In the genomic region with DNA sequence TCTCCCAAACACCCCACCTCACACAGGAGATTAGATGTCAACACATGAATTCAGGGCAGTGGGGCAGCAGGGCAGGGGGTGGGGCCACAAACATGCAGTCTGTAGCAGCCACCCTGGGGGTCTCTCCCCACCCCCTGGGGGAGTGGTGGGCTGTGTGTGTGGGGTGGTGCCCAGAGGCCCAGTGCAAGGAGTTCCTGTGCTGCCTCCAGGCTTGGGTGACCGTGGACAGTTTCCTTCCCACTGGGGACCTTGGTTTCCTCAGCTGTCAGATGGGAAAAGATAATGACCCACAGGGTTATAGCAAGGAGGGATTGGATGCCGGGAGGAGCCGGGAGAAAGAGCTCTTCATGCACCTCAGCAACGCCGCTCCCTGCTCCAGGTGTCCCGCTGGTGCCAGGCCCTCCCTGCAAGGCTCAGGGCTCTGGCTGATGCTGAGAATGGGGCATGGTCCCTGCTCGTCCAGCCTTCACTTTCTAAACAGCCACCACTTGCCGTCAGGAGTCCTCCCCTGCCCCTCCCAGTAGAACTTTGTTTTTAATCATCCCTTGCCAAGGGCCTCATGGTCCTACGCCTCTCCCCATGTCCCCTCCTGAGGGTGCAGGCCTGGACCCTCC, we compare ENCODE assay signal across 1 cellular context.
TF ChIP-seq lines count a peak whose summit lies in the region.

No MANE protein-coding gene starts in this region.

TF ChIP-seq in IMR-90, 13 proteins besides CTCF, POLR2A, EP300 and RAD21:
- no peak for TF ChIP-seq RFX5 (IDR thresholded peaks at IDR 0.05; ENCODE audit: low read depth, low read length)
- no peak for TF ChIP-seq CHD1 (IDR thresholded peaks at IDR 0.05; ENCODE audit: low read depth, low read length)
- TF ChIP-seq BHLHE40 (IDR thresholded peaks at IDR 0.05; ENCODE audit: low read depth, low read length), result no peak
- no peak for TF ChIP-seq NFE2L2 (IDR thresholded peaks at IDR 0.05; ENCODE audit: low read depth, low read length)
- TF ChIP-seq FOS (IDR thresholded peaks at IDR 0.05; ENCODE audit: low read depth, low read length), result no peak
